Comparison of ENCODE assay signal across 14 cellular contexts in genomic region chr2:19982268-19982667, GRCh38. TPM values are rescaled to one million over a fixed set of nuclear protein-coding genes. Genes with fewer than 3 reads are reported as not detected.
"Had no signal": no experiment of that assay in that cellular context is flagged by ENCODE, and none has a peak within 500 bp of the region (broad histone marks: within the 10 kb centered on the region; RNA-seq: fewer than 3 reads in every experiment).

No MANE protein-coding gene starts in this region.

- H3K27me3 ChIP-seq: spleen, suprapubic skin, upper lobe of left lung had no signal

- H3K4me3 ChIP-seq: lower lobe of right lung, spleen, suprapubic skin, upper lobe of left lung had no signal

- DNase-seq: activated CD4-positive, alpha-beta T cell treated with anti-CD3 and anti-CD28 coated beads, Interleukin-2, amount 50 U/mL, for 48 hours; effector memory CD4-positive, alpha-beta T cell; glutamatergic neuron; lower lobe of right lung; midbrain; naive B cell; spleen; stimulated activated CD4-positive, alpha-beta T cell treated with anti-CD3 and anti-CD28 coated beads, Interleukin-1b, Interleukin-23, amount 100 ng/mL, for 48 hours; stimulated activated naive CD4-positive, alpha-beta T cell; upper lobe of left lung had no signal

- H3K9ac ChIP-seq: parathyroid adenoma had no signal

- ATAC-seq: lower lobe of right lung had no signal

- H3K27ac ChIP-seq: epithelial cell of prostate, lower lobe of right lung, parathyroid adenoma, spleen, suprapubic skin, upper lobe of left lung had no signal

- H3K9me3 ChIP-seq: lower lobe of right lung, spleen, suprapubic skin, upper lobe of left lung had no signal

- H2AFZ ChIP-seq: parathyroid adenoma had no signal

- H3K4me1 ChIP-seq: lower lobe of right lung, parathyroid adenoma, spleen, suprapubic skin, upper lobe of left lung had no signal

- H3K79me2 ChIP-seq: parathyroid adenoma had no signal

RNA-seq across cellular contexts. Expression of gene MATN3, which starts 30.2 kb away (rescaled TPM):
- total RNA-seq: T-helper 2 cell treated with Interferon-gamma antibody and Interleukin-4, amounts not matched to agents 100 ng/mL and 5 ng/mL, for 36 hours had no signal
